ENCODE assay signal across 1 cellular context in genomic region chr10:5467634-5468255, GRCh38.
TF ChIP-seq lines count a peak whose summit lies in the region.

No MANE protein-coding gene starts in this region.

TF ChIP-seq in HepG2, 621 proteins besides CTCF, POLR2A, EP300 and RAD21:
- TF ChIP-seq PPARG (CRISPR knock-in tag; conservative IDR thresholded peaks at IDR 0.05) (no peak), TEAD3 (CRISPR knock-in tag; optimal IDR thresholded peaks at IDR 0.05; ENCODE audit: borderline replicate concordance) (peak; percentile 52)
